ENCODE assay signal across 11 cellular contexts in the genomic region with DNA sequence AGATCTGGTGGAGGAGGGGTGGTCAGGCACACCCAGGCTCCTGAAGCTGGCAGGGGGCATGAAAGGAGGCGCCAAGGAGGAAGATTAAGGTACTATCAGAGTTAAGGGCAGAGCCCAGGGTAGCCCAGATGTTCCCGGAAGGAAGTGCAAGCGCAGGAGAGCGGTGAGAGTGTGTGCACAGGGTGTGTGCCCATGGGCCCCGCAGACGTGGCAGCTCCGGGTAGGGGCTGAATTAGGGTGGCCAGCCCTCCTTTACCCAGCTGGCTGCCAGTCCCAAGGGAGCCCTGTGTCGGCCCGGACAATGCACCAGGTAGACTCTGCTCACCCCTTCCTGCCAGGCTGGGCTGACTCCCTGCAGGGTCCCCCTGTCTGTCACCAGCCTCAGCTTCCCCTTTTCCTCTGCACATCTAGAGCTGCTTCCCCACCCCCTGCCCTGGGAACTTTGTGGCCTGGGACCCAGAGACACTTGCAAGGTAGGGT. TPM values are rescaled to one million over a fixed set of nuclear protein-coding genes. Genes with fewer than 3 reads are reported as not detected.
A peak's percentile ranks its signal among the peaks of the same experiment; 100 is the strongest.
DNase-seq lines count a peak whose midpoint lies in the region; ATAC-seq, FAIRE-seq and TF ChIP-seq lines count a peak whose summit lies in the region.
"Had no signal": no experiment of that assay in that cellular context is flagged by ENCODE, and none has a peak within 500 bp of the region (broad histone marks: within the 10 kb centered on the region; RNA-seq: fewer than 3 reads in every experiment).

A gene (plus strand): TSS at position 184 of the 480 bp plus-strand sequence. CDS start 118 bp downstream, at position 302.

- H3K27me3 ChIP-seq in Peyer's patch (no peaks in the 10 kb centered on the region), HAP-1 (ENCODE audit: low read depth) (no peaks in the 10 kb centered on the region), BE2C (no peaks in the 10 kb centered on the region), foreskin keratinocyte (no peaks in the 10 kb centered on the region)

- H3K9me3 Mint-ChIP-seq in activated naive CD4-positive, alpha-beta T cell treated with anti-CD3 and anti-CD28 coated beads for 36 hours: no peaks in the 10 kb centered on the region
- no peaks in the 10 kb centered on the region for H3K9me3 Mint-ChIP-seq in natural killer cell treated with Interleukin-12 subunit alpha and Interleukin-12 subunit beta and Interleukin-15 and Interleukin-18, amount 100 ng/mL, for 72 hours
- H3K9me3 Mint-ChIP-seq: brain had no signal

- in situ Hi-C loops in HAP-1 (cut with MboI; ENCODE audit: low sequenced_read_pairs): no loop called here

- DNase-seq in GM12892 (ENCODE audit: insufficient read length): no peak
- DNase-seq in Peyer's patch: peak; percentile 36 to 73 (median 68)
- DNase-seq in activated naive CD4-positive, alpha-beta T cell treated with anti-CD3 and anti-CD28 coated beads for 36 hours: peak; percentile 61
- peak; percentile 54 for DNase-seq in natural killer cell treated with Interleukin-12 subunit alpha and Interleukin-12 subunit beta and Interleukin-15 and Interleukin-18, amount 100 ng/mL, for 72 hours (ENCODE audit: low spot score)
- no peak for DNase-seq in HAP-1 (ENCODE audit: low spot score in 2 of 2)
- DNase-seq in BE2C: no peak
- DNase-seq in foreskin keratinocyte: no peak
- DNase-seq in NCI-H1694 (lab: John Stamatoyannopoulos, UW): no peak
- DNase-seq: NCI-H1105 had no signal

- peak within 1 kb of the TSS; percentile 75 for H3K4me3 Mint-ChIP-seq in activated naive CD4-positive, alpha-beta T cell treated with anti-CD3 and anti-CD28 coated beads for 36 hours
- H3K4me3 Mint-ChIP-seq in natural killer cell treated with Interleukin-12 subunit alpha and Interleukin-12 subunit beta and Interleukin-15 and Interleukin-18, amount 100 ng/mL, for 72 hours: peak within 1 kb of the TSS; percentile 77
- H3K4me3 Mint-ChIP-seq: brain had no signal

- H3K27ac Mint-ChIP-seq in activated naive CD4-positive, alpha-beta T cell treated with anti-CD3 and anti-CD28 coated beads for 36 hours: peak within 1 kb of the TSS; percentile 93
- peak within 1 kb of the TSS; percentile 81 to 91 for H3K27ac Mint-ChIP-seq in natural killer cell treated with Interleukin-12 subunit alpha and Interleukin-12 subunit beta and Interleukin-15 and Interleukin-18, amount 100 ng/mL, for 72 hours

- H3K9me3 ChIP-seq in Peyer's patch: no peaks in the 10 kb centered on the region
- H3K9me3 ChIP-seq in HAP-1: no peaks in the 10 kb centered on the region
- H3K9me3 ChIP-seq in BE2C: no peaks in the 10 kb centered on the region

- peaks cover 15% of the 10 kb centered on the region for H3K36me3 Mint-ChIP-seq in activated naive CD4-positive, alpha-beta T cell treated with anti-CD3 and anti-CD28 coated beads for 36 hours (ENCODE audit: low read depth)
- H3K36me3 Mint-ChIP-seq in natural killer cell treated with Interleukin-12 subunit alpha and Interleukin-12 subunit beta and Interleukin-15 and Interleukin-18, amount 100 ng/mL, for 72 hours: no peaks in the 10 kb centered on the region
- H3K36me3 Mint-ChIP-seq: brain had no signal

- peak; percentile 60 for FAIRE-seq in GM12892 (lab: Jason Lieb, UNC)

- H3K4me1 ChIP-seq in Peyer's patch (peaks cover 3 to 49% (median 6%) of the 10 kb centered on the region in 4 donors), HAP-1 (no peaks in the 10 kb centered on the region), BE2C (no peaks in the 10 kb centered on the region), foreskin keratinocyte (peaks cover 14% of the 10 kb centered on the region)

- no peaks in the 10 kb centered on the region for H3K27me3 Mint-ChIP-seq in activated naive CD4-positive, alpha-beta T cell treated with anti-CD3 and anti-CD28 coated beads for 36 hours (ENCODE audit: low read depth)
- H3K27me3 Mint-ChIP-seq in natural killer cell treated with Interleukin-12 subunit alpha and Interleukin-12 subunit beta and Interleukin-15 and Interleukin-18, amount 100 ng/mL, for 72 hours: no peaks in the 10 kb centered on the region

- TF ChIP-seq POLR2A in GM12892 (IDR thresholded peaks at IDR 0.05; ENCODE audit: low read depth, low read length) (no peak), Peyer's patch (IDR thresholded peaks at IDR 0.05) (no peak)

- CTCF ChIA-PET in activated naive CD4-positive, alpha-beta T cell treated with anti-CD3 and anti-CD28 coated beads for 36 hours (lab: Charles Lee): interaction anchor here (0.6 to 1.6 kb wide), 6 partner anchors 10 to 282 kb away, joined by 3 to 4 read pairs (median 3); a partner anchor contains a TSS

- H3K4me3 ChIP-seq in Peyer's patch (peak within 1 kb of the TSS in 2 of 4 donors; percentile 28 to 37), HAP-1 (no peak within 1 kb of the TSS), BE2C (ENCODE audit: low read depth, low read length) (no peak within 1 kb of the TSS)

- peak; percentile 61 to 69 for ATAC-seq in natural killer cell treated with Interleukin-12 subunit alpha and Interleukin-12 subunit beta and Interleukin-15 and Interleukin-18, amount 100 ng/mL, for 72 hours
- ATAC-seq in foreskin keratinocyte: no peak

- intact Hi-C loops in activated naive CD4-positive, alpha-beta T cell treated with anti-CD3 and anti-CD28 coated beads for 36 hours (cut with micrococcal nuclease): loop anchor here (5.0 kb wide), 1 partner anchor 41 kb away; no protein-coding TSS in a partner anchor

- no peak for TF ChIP-seq CTCF in Peyer's patch (IDR thresholded peaks at IDR 0.05)
- no peak for TF ChIP-seq CTCF in BE2C (IDR thresholded peaks at IDR 0.05; ENCODE audit: low read depth, low read length)
- TF ChIP-seq CTCF in foreskin keratinocyte (conservative IDR thresholded peaks at IDR 0.05): no peak

- H3K27ac ChIP-seq in Peyer's patch (peak within 1 kb of the TSS; percentile 24 to 53 (median 40)), foreskin keratinocyte (no peak within 1 kb of the TSS)

- H3K36me3 ChIP-seq in Peyer's patch: peaks cover 0 to under 1% (median 0%) of the 10 kb centered on the region in 3 donors
- no peaks in the 10 kb centered on the region for H3K36me3 ChIP-seq in HAP-1 (replicated peaks)
- no peaks in the 10 kb centered on the region for H3K36me3 ChIP-seq in BE2C

- peaks cover 68% of the 10 kb centered on the region for H3K4me1 Mint-ChIP-seq in activated naive CD4-positive, alpha-beta T cell treated with anti-CD3 and anti-CD28 coated beads for 36 hours (ENCODE audit: low read depth)
- H3K4me1 Mint-ChIP-seq in natural killer cell treated with Interleukin-12 subunit alpha and Interleukin-12 subunit beta and Interleukin-15 and Interleukin-18, amount 100 ng/mL, for 72 hours (ENCODE audit: low read depth in 2 of 2): peaks cover 53 to 59% of the 10 kb centered on the region in 2 donors

RNA-seq across cellular contexts. Expression of the gene that starts here (rescaled TPM):
- not detected for polyA plus RNA-seq in GM12892 (2012; ENCODE audit: missing spikeins)
- 1 to 10 TPM in 2 of 4 donors, under 1 TPM in 2; 0.40 to 1.7 (median 0.99) TPM for total RNA-seq in Peyer's patch
- total RNA-seq in activated naive CD4-positive, alpha-beta T cell treated with anti-CD3 and anti-CD28 coated beads for 36 hours: under 1 TPM; 0.14 to 0.37 TPM
- not detected for total RNA-seq in natural killer cell treated with Interleukin-12 subunit alpha and Interleukin-12 subunit beta and Interleukin-15 and Interleukin-18, amount 100 ng/mL, for 72 hours
- not detected for polyA plus RNA-seq in BE2C (2012; ENCODE audit: insufficient read depth, insufficient read length, low read depth)
- not detected in 2 replicates for total RNA-seq in foreskin keratinocyte
- not detected in 2 replicates for polyA plus RNA-seq in foreskin keratinocyte
- total RNA-seq: omental fat pad had no signal

Comparison
In these comparisons a context has a peak if more than half of its experiments do, and no peak if none do; other contexts are left out.
1. Peak in DNase-seq in activated naive CD4-positive, alpha-beta T cell treated with anti-CD3 and anti-CD28 coated beads for 36 hours; RNA of the gene not detected or under 1 TPM.
2. Peak in DNase-seq and ATAC-seq in natural killer cell treated with Interleukin-12 subunit alpha and Interleukin-12 subunit beta and Interleukin-15 and Interleukin-18, amount 100 ng/mL, for 72 hours; RNA of the gene not detected or under 1 TPM.
3. DNase-seq: peak in Peyer's patch (3 of 3); none in GM12892 (single experiment), HAP-1 (0 of 2), BE2C (single experiment), foreskin keratinocyte (0 of 2) and NCI-H1694 (single experiment).